In genomic region chr6:106173480-106173879, GRCh38 we compare ENCODE assay signal across 19 cellular contexts.
DNase-seq lines count a peak whose midpoint lies in the region; ATAC-seq and TF ChIP-seq lines count a peak whose summit lies in the region.
"Had no signal": no experiment of that assay in that cellular context is flagged by ENCODE, and none has a peak within 500 bp of the region (broad histone marks: within the 10 kb centered on the region; RNA-seq: fewer than 3 reads in every experiment).

No MANE protein-coding gene starts in this region.

- POLR2A ChIA-PET in T-cell (lab: Charles Lee): interaction anchor here (0.5 to 1.1 kb wide), 2 partner anchors 9 to 1600 kb away, joined by 3 read pairs; no protein-coding TSS in a partner anchor

- H3K4me1 ChIP-seq in endodermal cell (ENCODE audit: control insufficient read depth, insufficient read depth, low read length): no peaks in the 10 kb centered on the region

- CTCF ChIA-PET in T-cell (lab: Charles Lee): no interaction called here

- H3K27me3 Mint-ChIP-seq in activated naive CD8-positive, alpha-beta T cell treated with anti-CD3 and anti-CD28 coated beads for 36 hours: peaks cover 14% of the 10 kb centered on the region
- H3K27me3 Mint-ChIP-seq in activated naive CD8-positive, alpha-beta T cell treated with anti-CD3 and anti-CD28 coated beads, Interleukin-2, amount 50 U/mL, for 24 hours: peaks cover 5% of the 10 kb centered on the region
- H3K27me3 Mint-ChIP-seq in T-cell (no peaks in the 10 kb centered on the region), endodermal cell (ENCODE audit: insufficient read depth) (peaks cover 2% of the 10 kb centered on the region)
- no peaks in the 10 kb centered on the region for H3K27me3 Mint-ChIP-seq in activated T-helper 2 cell treated with anti-CD3 and anti-CD28 coated beads, Interferon-gamma antibody, Interleukin-2, Interleukin-4, amounts not matched to agents 10 μg/mL and 5 μg/mL and 100 μg/mL, durations not matched to agents 14 hours and 24 hours and 36 hours (ENCODE audit: low read depth)
- H3K27me3 Mint-ChIP-seq in natural killer cell treated with Interleukin-12 subunit alpha and Interleukin-12 subunit beta and Interleukin-15 and Interleukin-18, amount 100 ng/mL, for 72 hours: no peaks in the 10 kb centered on the region

- no peaks in the 10 kb centered on the region for H3K27me3 ChIP-seq in endodermal cell (ENCODE audit: control insufficient read depth, insufficient read depth, low read length, poor library complexity, severe bottlenecking)
- H3K27me3 ChIP-seq: BLaER1 treated with 17β-estradiol and CSF1 and Interleukin-3, amounts not matched to agents 10 nM and 100 nM had no signal

- no peaks in the 10 kb centered on the region for H3K9me3 ChIP-seq in endodermal cell (ENCODE audit: control insufficient read depth, low read length)
- H3K9me3 ChIP-seq: BLaER1 treated with 17β-estradiol and CSF1 and Interleukin-3, amounts not matched to agents 10 nM and 100 nM had no signal

- no peak for TF ChIP-seq CTCF in endodermal cell (conservative IDR thresholded peaks at IDR 0.05)

- peaks cover 10% of the 10 kb centered on the region for H3K36me3 Mint-ChIP-seq in activated naive CD8-positive, alpha-beta T cell treated with anti-CD3 and anti-CD28 coated beads for 36 hours
- no peaks in the 10 kb centered on the region for H3K36me3 Mint-ChIP-seq in activated naive CD8-positive, alpha-beta T cell treated with anti-CD3 and anti-CD28 coated beads, Interleukin-2, amount 50 U/mL, for 24 hours (ENCODE audit: low read depth)
- no peaks in the 10 kb centered on the region for H3K36me3 Mint-ChIP-seq in T-cell
- peaks cover 10% of the 10 kb centered on the region for H3K36me3 Mint-ChIP-seq in activated T-helper 2 cell treated with anti-CD3 and anti-CD28 coated beads, Interferon-gamma antibody, Interleukin-2, Interleukin-4, amounts not matched to agents 10 μg/mL and 5 μg/mL and 100 μg/mL, durations not matched to agents 14 hours and 24 hours and 36 hours (ENCODE audit: low read depth)
- peaks cover 20% of the 10 kb centered on the region for H3K36me3 Mint-ChIP-seq in natural killer cell treated with Interleukin-12 subunit alpha and Interleukin-12 subunit beta and Interleukin-15 and Interleukin-18, amount 100 ng/mL, for 72 hours
- no peaks in the 10 kb centered on the region for H3K36me3 Mint-ChIP-seq in endodermal cell (ENCODE audit: low read depth)

- DNase-seq in activated naive CD8-positive, alpha-beta T cell treated with anti-CD3 and anti-CD28 coated beads for 36 hours: no peak
- no peak for DNase-seq in activated naive CD8-positive, alpha-beta T cell treated with anti-CD3 and anti-CD28 coated beads, Interleukin-2, amount 50 U/mL, for 24 hours
- DNase-seq in T-cell (no peak), endodermal cell (no peak), SIG-M5 treated with dmso at 0.1 percent for 504 hours (lab: John Stamatoyannopoulos, UW; ENCODE audit: unreplicated experiment) (no peak)
- no peak for DNase-seq in activated T-helper 2 cell treated with anti-CD3 and anti-CD28 coated beads, Interferon-gamma antibody, Interleukin-2, Interleukin-4, amounts not matched to agents 10 μg/mL and 5 μg/mL and 100 μg/mL, durations not matched to agents 14 hours and 24 hours and 36 hours (ENCODE audit: low spot score)
- no peak for DNase-seq in natural killer cell treated with Interleukin-12 subunit alpha and Interleukin-12 subunit beta and Interleukin-15 and Interleukin-18, amount 100 ng/mL, for 72 hours (ENCODE audit: low spot score)
- DNase-seq: DMS79 treated with DMSO at 0.1 percent for 48 hours, KG1, MV-4-11, NCI-H187, NCI-H2107, NCI-H510A, NCI-H774, PC-3, RPMI8226, SHP77 treated with DMSO at 0.1 percent for 48 hours had no signal

- peaks cover 7% of the 10 kb centered on the region for H3K9me3 Mint-ChIP-seq in activated naive CD8-positive, alpha-beta T cell treated with anti-CD3 and anti-CD28 coated beads for 36 hours
- H3K9me3 Mint-ChIP-seq in activated naive CD8-positive, alpha-beta T cell treated with anti-CD3 and anti-CD28 coated beads, Interleukin-2, amount 50 U/mL, for 24 hours: no peaks in the 10 kb centered on the region
- H3K9me3 Mint-ChIP-seq in T-cell (no peaks in the 10 kb centered on the region), endodermal cell (no peaks in the 10 kb centered on the region)
- H3K9me3 Mint-ChIP-seq in activated T-helper 2 cell treated with anti-CD3 and anti-CD28 coated beads, Interferon-gamma antibody, Interleukin-2, Interleukin-4, amounts not matched to agents 10 μg/mL and 5 μg/mL and 100 μg/mL, durations not matched to agents 14 hours and 24 hours and 36 hours: peaks cover 5% of the 10 kb centered on the region
- peaks cover 13% of the 10 kb centered on the region for H3K9me3 Mint-ChIP-seq in natural killer cell treated with Interleukin-12 subunit alpha and Interleukin-12 subunit beta and Interleukin-15 and Interleukin-18, amount 100 ng/mL, for 72 hours

- WGBS in endodermal cell (ENCODE audit: insufficient coverage in 1 of 2, insufficient read length in 1 of 2), 2 experiments: 90% methylated on average over 1 of the region's 1 CpG; no CpG with 5 or more reads in 1 of the 2 experiments

- peak overlapping the region; percentile 13 for H3K27ac Mint-ChIP-seq in activated naive CD8-positive, alpha-beta T cell treated with anti-CD3 and anti-CD28 coated beads for 36 hours
- H3K27ac Mint-ChIP-seq in activated naive CD8-positive, alpha-beta T cell treated with anti-CD3 and anti-CD28 coated beads, Interleukin-2, amount 50 U/mL, for 24 hours: no peak overlapping the region
- H3K27ac Mint-ChIP-seq in T-cell (peak overlapping the region; percentile 74 to 79), endodermal cell (no peak overlapping the region)
- peak overlapping the region; percentile 29 for H3K27ac Mint-ChIP-seq in activated T-helper 2 cell treated with anti-CD3 and anti-CD28 coated beads, Interferon-gamma antibody, Interleukin-2, Interleukin-4, amounts not matched to agents 10 μg/mL and 5 μg/mL and 100 μg/mL, durations not matched to agents 14 hours and 24 hours and 36 hours
- H3K27ac Mint-ChIP-seq in natural killer cell treated with Interleukin-12 subunit alpha and Interleukin-12 subunit beta and Interleukin-15 and Interleukin-18, amount 100 ng/mL, for 72 hours: peak overlapping the region; percentile 79 to 94

- H3K36me3 ChIP-seq in endodermal cell (ENCODE audit: control insufficient read depth, insufficient read depth, low read length): no peaks in the 10 kb centered on the region
- H3K36me3 ChIP-seq: BLaER1 treated with 17β-estradiol and CSF1 and Interleukin-3, amounts not matched to agents 10 nM and 100 nM had no signal

- peaks cover 39% of the 10 kb centered on the region for H3K4me1 Mint-ChIP-seq in activated naive CD8-positive, alpha-beta T cell treated with anti-CD3 and anti-CD28 coated beads for 36 hours
- peaks cover 36% of the 10 kb centered on the region for H3K4me1 Mint-ChIP-seq in activated naive CD8-positive, alpha-beta T cell treated with anti-CD3 and anti-CD28 coated beads, Interleukin-2, amount 50 U/mL, for 24 hours
- H3K4me1 Mint-ChIP-seq in T-cell (peaks cover 14 to 27% (median 14%) of the 10 kb centered on the region in 3 donors), endodermal cell (peaks cover 9% of the 10 kb centered on the region)
- H3K4me1 Mint-ChIP-seq in activated T-helper 2 cell treated with anti-CD3 and anti-CD28 coated beads, Interferon-gamma antibody, Interleukin-2, Interleukin-4, amounts not matched to agents 10 μg/mL and 5 μg/mL and 100 μg/mL, durations not matched to agents 14 hours and 24 hours and 36 hours (ENCODE audit: low read depth): peaks cover 48% of the 10 kb centered on the region
- H3K4me1 Mint-ChIP-seq in natural killer cell treated with Interleukin-12 subunit alpha and Interleukin-12 subunit beta and Interleukin-15 and Interleukin-18, amount 100 ng/mL, for 72 hours (ENCODE audit: low read depth in 2 of 2): peaks cover 43 to 55% of the 10 kb centered on the region in 2 donors

- no peak overlapping the region for H3K9ac ChIP-seq in endodermal cell (ENCODE audit: extremely low read depth, low read length, poor library complexity, severe bottlenecking)
- H3K9ac ChIP-seq: BLaER1 treated with 17β-estradiol and CSF1 and Interleukin-3, amounts not matched to agents 10 nM and 100 nM had no signal

- no peak overlapping the region for H3K4me3 ChIP-seq in endodermal cell (ENCODE audit: low read length)
- H3K4me3 ChIP-seq: BLaER1 treated with 17β-estradiol and CSF1 and Interleukin-3, amounts not matched to agents 10 nM and 100 nM had no signal

- no peak overlapping the region for H3K4me3 Mint-ChIP-seq in activated naive CD8-positive, alpha-beta T cell treated with anti-CD3 and anti-CD28 coated beads for 36 hours
- no peak overlapping the region for H3K4me3 Mint-ChIP-seq in activated naive CD8-positive, alpha-beta T cell treated with anti-CD3 and anti-CD28 coated beads, Interleukin-2, amount 50 U/mL, for 24 hours
- H3K4me3 Mint-ChIP-seq in T-cell (peak overlapping the region in 1 of 3 donors; percentile 11), endodermal cell (no peak overlapping the region)
- H3K4me3 Mint-ChIP-seq in activated T-helper 2 cell treated with anti-CD3 and anti-CD28 coated beads, Interferon-gamma antibody, Interleukin-2, Interleukin-4, amounts not matched to agents 10 μg/mL and 5 μg/mL and 100 μg/mL, durations not matched to agents 14 hours and 24 hours and 36 hours (ENCODE audit: low read depth): no peak overlapping the region
- H3K4me3 Mint-ChIP-seq in natural killer cell treated with Interleukin-12 subunit alpha and Interleukin-12 subunit beta and Interleukin-15 and Interleukin-18, amount 100 ng/mL, for 72 hours: peak overlapping the region; percentile 72

- H3K27ac ChIP-seq in endodermal cell (ENCODE audit: low read depth, low read length): no peak overlapping the region
- H3K27ac ChIP-seq: BLaER1 treated with 17β-estradiol and CSF1 and Interleukin-3, amounts not matched to agents 10 nM and 100 nM had no signal

- intact Hi-C loops in activated T-helper 2 cell treated with anti-CD3 and anti-CD28 coated beads, Interferon-gamma antibody, Interleukin-2, Interleukin-4, amounts not matched to agents 10 μg/mL and 5 μg/mL and 100 μg/mL, durations not matched to agents 14 hours and 24 hours and 36 hours (cut with micrococcal nuclease): no loop called here

- no peak for ATAC-seq in activated naive CD8-positive, alpha-beta T cell treated with anti-CD3 and anti-CD28 coated beads, Interleukin-2, amount 50 U/mL, for 24 hours
- peak; percentile 40 to 67 (median 50) for ATAC-seq in T-cell (replicated peaks in 1 of 4)
- peak; percentile 91 to 92 for ATAC-seq in natural killer cell treated with Interleukin-12 subunit alpha and Interleukin-12 subunit beta and Interleukin-15 and Interleukin-18, amount 100 ng/mL, for 72 hours
- no peak for ATAC-seq in HG02885 (IDR thresholded peaks at IDR 0.05; ENCODE audit: poor library complexity, unreplicated experiment)
- ATAC-seq: PC-3 had no signal

Comparison
In these comparisons a context has a peak if more than half of its experiments do, and no peak if none do; other contexts are left out.
1. H3K27ac Mint-ChIP-seq: peak in activated naive CD8-positive, alpha-beta T cell treated with anti-CD3 and anti-CD28 coated beads for 36 hours (single experiment), T-cell (2 of 2), activated T-helper 2 cell treated with anti-CD3 and anti-CD28 coated beads, Interferon-gamma antibody, Interleukin-2, Interleukin-4, amounts not matched to agents 10 μg/mL and 5 μg/mL and 100 μg/mL, durations not matched to agents 14 hours and 24 hours and 36 hours (single experiment) and natural killer cell treated with Interleukin-12 subunit alpha and Interleukin-12 subunit beta and Interleukin-15 and Interleukin-18, amount 100 ng/mL, for 72 hours (2 of 2); none in activated naive CD8-positive, alpha-beta T cell treated with anti-CD3 and anti-CD28 coated beads, Interleukin-2, amount 50 U/mL, for 24 hours (single experiment) and endodermal cell (single experiment).
2. ATAC-seq: peak in T-cell (4 of 4) and natural killer cell treated with Interleukin-12 subunit alpha and Interleukin-12 subunit beta and Interleukin-15 and Interleukin-18, amount 100 ng/mL, for 72 hours (2 of 2); none in activated naive CD8-positive, alpha-beta T cell treated with anti-CD3 and anti-CD28 coated beads, Interleukin-2, amount 50 U/mL, for 24 hours (single experiment) and HG02885 (single experiment).